24 cellular contexts compared by ENCODE assay signal in genomic region chr4:138629669-138630068, GRCh38.
"Had no signal": no experiment of that assay in that cellular context is flagged by ENCODE, and none has a peak within 500 bp of the region (broad histone marks: within the 10 kb centered on the region; RNA-seq: fewer than 3 reads in every experiment).

No MANE protein-coding gene starts in this region.

- H3K36me3 ChIP-seq: colonic mucosa, esophagus muscularis mucosa, esophagus squamous epithelium, gastrocnemius medialis, gastroesophageal sphincter, heart left ventricle, heart right ventricle had no signal

- H3K27ac ChIP-seq: colonic mucosa, coronary artery, dorsolateral prefrontal cortex, epithelial cell of prostate, esophagus muscularis mucosa, esophagus squamous epithelium, foreskin keratinocyte, gastrocnemius medialis, gastroesophageal sphincter, heart left ventricle, heart right ventricle had no signal

- H3K4me1 ChIP-seq: colonic mucosa, esophagus muscularis mucosa, foreskin keratinocyte, gastrocnemius medialis, gastroesophageal sphincter, heart left ventricle, heart right ventricle had no signal

- H3K9me3 ChIP-seq: colonic mucosa, esophagus muscularis mucosa, esophagus squamous epithelium, gastrocnemius medialis, gastroesophageal sphincter, heart left ventricle, heart right ventricle had no signal

- H3K4me3 ChIP-seq: colonic mucosa, coronary artery, dorsolateral prefrontal cortex, esophagus muscularis mucosa, esophagus squamous epithelium, gastrocnemius medialis, gastroesophageal sphincter, heart left ventricle, heart right ventricle had no signal

- ATAC-seq: effector memory CD8-positive, alpha-beta T cell; esophagus mucosa; foreskin keratinocyte; gastrocnemius medialis; gastroesophageal sphincter; heart left ventricle; heart right ventricle had no signal

- H3K27me3 ChIP-seq: colonic mucosa, dorsolateral prefrontal cortex, esophagus muscularis mucosa, esophagus squamous epithelium, foreskin keratinocyte, gastrocnemius medialis, gastroesophageal sphincter, heart left ventricle, heart right ventricle had no signal

- DNase-seq: colonic mucosa; cortex of kidney; dermis blood vessel endothelial cell; dorsolateral prefrontal cortex; effector CD4-positive, alpha-beta T cell; effector CD8-positive, alpha-beta T cell; effector memory CD4-positive, alpha-beta T cell; effector memory CD8-positive, alpha-beta T cell; endodermal cell; erythroblast; esophagus squamous epithelium; foreskin fibroblast; foreskin keratinocyte; foreskin melanocyte; gastrocnemius medialis; glutamatergic neuron; head of caudate nucleus; heart left ventricle; heart right ventricle had no signal
